8 cellular contexts compared by ENCODE assay signal in the genomic region with DNA sequence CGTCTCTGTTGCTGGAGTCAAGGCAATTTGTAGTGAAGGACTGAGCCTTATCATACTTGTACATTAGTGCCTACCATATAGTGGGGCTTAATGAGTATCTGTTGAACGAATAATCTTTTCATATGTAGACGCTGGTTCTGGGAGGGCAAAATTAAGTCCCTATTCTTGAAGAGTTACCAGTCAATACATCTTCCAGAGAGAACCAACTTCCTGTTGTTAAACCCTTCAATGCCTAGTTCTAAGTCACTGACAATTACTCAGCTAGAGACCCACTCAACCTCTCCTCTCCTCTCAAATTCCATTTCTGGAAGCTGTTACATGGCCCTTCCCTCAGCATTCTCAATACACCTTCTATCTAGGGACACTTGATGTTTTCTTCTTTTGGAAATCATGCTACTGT. TPM values are rescaled to one million over a fixed set of nuclear protein-coding genes. Genes with fewer than 3 reads are reported as not detected.
A peak's percentile ranks its signal among the peaks of the same experiment; 100 is the strongest.
DNase-seq lines count a peak whose midpoint lies in the region; ATAC-seq, FAIRE-seq and TF ChIP-seq lines count a peak whose summit lies in the region.

No MANE protein-coding gene starts in this region.

- H3K27ac ChIP-seq in body of pancreas (peak overlapping the region; percentile 89 to 96 (median 92)), mucosa of rectum (ENCODE audit: low read depth in 2 of 2, low read length in 2 of 2) (peak overlapping the region; percentile 91 to 97)

- no peak for TF ChIP-seq CTCF in body of pancreas (IDR thresholded peaks at IDR 0.05)

- H3K36me3 ChIP-seq in body of pancreas (replicated peaks in 1 of 2; ENCODE audit: insufficient read depth in 1 of 2, low read depth in 2 of 2) (no peaks in the 10 kb centered on the region), mucosa of rectum (ENCODE audit: control insufficient read depth in 2 of 2, insufficient read depth in 2 of 2, low read length in 2 of 2) (peaks cover 0 to 3% of the 10 kb centered on the region in 2 donors)

- no peaks in the 10 kb centered on the region for H3K9me3 ChIP-seq in body of pancreas
- no peaks in the 10 kb centered on the region for H3K9me3 ChIP-seq in mucosa of rectum (ENCODE audit: control insufficient read depth in 2 of 2, low read length in 2 of 2)

- DNase-seq in EH (ENCODE audit: low read depth) (peak; percentile 21), MV-4-11 (lab: John Stamatoyannopoulos, UW) (peak; percentile 25), body of pancreas (no peak), NCI-H226 (no peak), frontal cortex (ENCODE audit: low spot score in 2 of 2) (no peak)

- H3K27me3 ChIP-seq in body of pancreas, result no peaks in the 10 kb centered on the region
- no peaks in the 10 kb centered on the region for H3K27me3 ChIP-seq in mucosa of rectum (ENCODE audit: control insufficient read depth in 2 of 2, insufficient read depth in 2 of 2, low read length in 2 of 2)

- peaks cover 15% of the 10 kb centered on the region for H3K4me1 ChIP-seq in body of pancreas
- H3K4me1 ChIP-seq in mucosa of rectum (ENCODE audit: control insufficient read depth in 2 of 2, insufficient read depth in 2 of 2, low read length in 2 of 2), result peaks cover 9 to 11% of the 10 kb centered on the region in 2 donors

- ATAC-seq in body of pancreas, result no peak
- ATAC-seq in HG02759 (IDR thresholded peaks at IDR 0.05; ENCODE audit: unreplicated experiment), result no peak
- ATAC-seq in GM21723 (IDR thresholded peaks at IDR 0.05; ENCODE audit: unreplicated experiment), result no peak

- H3K4me3 ChIP-seq in body of pancreas, result no peak overlapping the region
- peak overlapping the region; percentile 87 to 88 for H3K4me3 ChIP-seq in mucosa of rectum (ENCODE audit: low read length in 2 of 2)

- intact Hi-C loops in body of pancreas (cut with DNase I), result no loop called here

- FAIRE-seq in frontal cortex (lab: Jason Lieb, UNC), result no peak

- no peak for TF ChIP-seq POLR2A in body of pancreas (IDR thresholded peaks at IDR 0.05)

- peak overlapping the region; percentile 80 to 97 for H3K9ac ChIP-seq in mucosa of rectum (ENCODE audit: low read depth in 1 of 2, low read length in 2 of 2)

- WGBS in body of pancreas, 2 donors, result 49 to 71% methylated on average over 3 of the region's 3 CpGs

RNA-seq across cellular contexts. Expression of a gene that starts 1.1 kb away (rescaled TPM):
- total RNA-seq in body of pancreas (10 to 100 TPM in 1 of 2 donors, 1 to 10 TPM in 1; 5.3 to 16.1 TPM), frontal cortex (88.9 TPM)

RNA-seq across cellular contexts. Expression of a gene that starts 14.6 kb away (rescaled TPM):
- total RNA-seq in body of pancreas (10 to 100 TPM; 40.2 to 99.5 TPM), frontal cortex (62.8 TPM)

RNA-seq across cellular contexts. Expression of a gene that starts 15.1 kb away (rescaled TPM):
- 100 to 1,000 TPM in 1 of 2 donors, 10 to 100 TPM in 1; 81.4 to 117 TPM for total RNA-seq in body of pancreas
- 157 TPM for total RNA-seq in frontal cortex

Comparison
In these comparisons a context has a peak if more than half of its experiments do, and no peak if none do; other contexts are left out.
1. DNase-seq: peak in EH (single experiment) and MV-4-11 (single experiment); none in body of pancreas (0 of 4), NCI-H226 (single experiment) and frontal cortex (0 of 2).
2. H3K4me3 ChIP-seq: peak in mucosa of rectum (2 of 2); none in body of pancreas (0 of 2).